30 cellular contexts compared by ENCODE assay signal in the genomic region with DNA sequence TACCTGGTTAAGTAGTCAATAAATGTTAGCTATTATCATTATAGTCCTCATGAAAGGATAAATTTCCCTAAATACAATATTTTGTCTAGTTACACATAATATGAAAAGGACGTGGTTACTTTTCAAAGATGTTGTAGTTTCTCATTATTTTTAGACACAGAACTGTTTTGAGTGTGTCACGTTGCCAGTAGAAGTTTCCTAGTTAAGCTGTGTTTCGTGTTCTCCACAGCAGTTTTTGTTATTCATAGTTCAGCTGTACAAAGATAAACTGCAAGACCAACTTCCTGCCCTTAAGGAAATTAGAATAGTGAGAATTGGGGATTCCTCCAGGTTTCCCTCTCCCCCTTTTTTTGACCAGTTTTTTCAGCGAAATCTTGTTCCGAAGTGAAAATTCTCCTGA.
A peak's percentile ranks its signal among the peaks of the same experiment; 100 is the strongest.
DNase-seq lines count a peak whose midpoint lies in the region; ATAC-seq and TF ChIP-seq lines count a peak whose summit lies in the region.
"Had no signal": no experiment of that assay in that cellular context is flagged by ENCODE, and none has a peak within 500 bp of the region (broad histone marks: within the 10 kb centered on the region; RNA-seq: fewer than 3 reads in every experiment).

No MANE protein-coding gene starts in this region.

- WGBS in right cardiac atrium = 24% methylated on average over 5 of the region's 5 CpGs

- DNase-seq in right cardiac atrium (no peak), Right ventricle myocardium superior (no peak), ascending aorta (ENCODE audit: low spot score in 2 of 2) (no peak), occipital lobe (lab: John Stamatoyannopoulos, UW) (no peak), NCI-H2227 (lab: John Stamatoyannopoulos, UW; ENCODE audit: unreplicated experiment) (no peak), MM.1S (no peak)
- DNase-seq in effector CD4-positive, alpha-beta T cell = no peak
- DNase-seq: activated CD4-positive, alpha-beta memory T cell treated with anti-CD3 and anti-CD28 coated beads, Interleukin-2, amount 10 ng/mL, durations not matched to agents 7 days and 5 days; activated CD8-positive, alpha-beta memory T cell treated with anti-CD3 and anti-CD28 coated beads, Interleukin-2, amount 50 U/mL, for 4 hours; activated naive CD4-positive, alpha-beta T cell treated with anti-CD3 and anti-CD28 coated beads, Interleukin-2, amount 10 ng/mL, durations not matched to agents 7 days and 5 days; Calu3; DMS79 treated with DMSO at 0.1 percent for 48 hours; effector CD8-positive, alpha-beta T cell; GF-D8; immature natural killer cell; mesenchymal stem cell; NCI-H1417 treated with DMSO at 0.1 percent for 48 hours; NCI-H2081; NCI-H226; NCI-H69; PC-9; stimulated activated CD4-positive, alpha-beta T cell treated with anti-CD3 and anti-CD28 coated beads, Interleukin-1b, Interleukin-23, amount 100 ng/mL, for 48 hours; stimulated activated naive CD4-positive, alpha-beta T cell treated with Interleukin-2 at 50 U/mL for 16 hours; T-helper 17 cell had no signal

- H3K36me3 ChIP-seq in ascending aorta = peaks cover 2 to 17% of the 10 kb centered on the region in 2 donors
- no peaks in the 10 kb centered on the region for H3K36me3 ChIP-seq in MM.1S (replicated peaks; ENCODE audit: insufficient read depth, low read length)

- H3K4me3 ChIP-seq in right cardiac atrium (ENCODE audit: low read length) (no peak overlapping the region), ascending aorta (peak overlapping the region in 1 of 2 donors; percentile 39), MM.1S (ENCODE audit: low read length) (no peak overlapping the region)
- H3K4me3 ChIP-seq: A549, PC-9 had no signal

- H3K9me2 ChIP-seq in MM.1S (replicated peaks; ENCODE audit: insufficient read depth, low read length) = no peaks in the 10 kb centered on the region

- H3K79me2 ChIP-seq in MM.1S (ENCODE audit: low read length) = no peaks in the 10 kb centered on the region
- H3K79me2 ChIP-seq: parathyroid adenoma had no signal

- H3K27me3 ChIP-seq in right cardiac atrium (ENCODE audit: control insufficient read depth, insufficient read depth) (no peaks in the 10 kb centered on the region), ascending aorta (no peaks in the 10 kb centered on the region), MM.1S (replicated peaks; ENCODE audit: insufficient read depth, low read length) (no peaks in the 10 kb centered on the region)

- H2AFZ ChIP-seq in MM.1S (ENCODE audit: low read length) = no peak overlapping the region
- H2AFZ ChIP-seq: parathyroid adenoma, PC-9 had no signal

- H3K4me1 ChIP-seq in right cardiac atrium (ENCODE audit: control insufficient read depth, insufficient read depth, low read length) (peaks cover 4% of the 10 kb centered on the region), ascending aorta (peaks cover 3 to 12% of the 10 kb centered on the region in 2 donors), MM.1S (ENCODE audit: low read length) (no peaks in the 10 kb centered on the region)
- H3K4me1 ChIP-seq: A549, parathyroid adenoma had no signal

- TF ChIP-seq CTCF in ascending aorta (IDR thresholded peaks at IDR 0.05) (no peak), MM.1S (IDR thresholded peaks at IDR 0.05; ENCODE audit: low read length) (no peak)

- H3K4me2 ChIP-seq in MM.1S (ENCODE audit: low read depth, low read length) = no peak overlapping the region
- H3K4me2 ChIP-seq: A549, PC-9 had no signal

- intact Hi-C loops in right cardiac atrium (cut with DNase I) (no loop called here), Right ventricle myocardium superior (cut with DNase I) (no loop called here), ascending aorta (cut with DNase I) (no loop called here)

- H3K9me3 ChIP-seq in right cardiac atrium (ENCODE audit: control insufficient read depth, low read length) (no peaks in the 10 kb centered on the region), ascending aorta (no peaks in the 10 kb centered on the region), MM.1S (replicated peaks; ENCODE audit: insufficient read depth, low read length) (no peaks in the 10 kb centered on the region)
- H3K9me3 ChIP-seq: A549 had no signal

- H3K9ac ChIP-seq in MM.1S (ENCODE audit: low read length) = no peak overlapping the region
- H3K9ac ChIP-seq: parathyroid adenoma had no signal

- no peak for ATAC-seq in right cardiac atrium
- no peak for ATAC-seq in Right ventricle myocardium superior (ENCODE audit: poor library complexity)
- ATAC-seq in HG02885 (IDR thresholded peaks at IDR 0.05; ENCODE audit: poor library complexity, unreplicated experiment) = peak; percentile 57
- ATAC-seq: A549, HepG2, SK-N-SH treated with all-trans-retinoic acid at 6 μM for 48 hours, T-helper 17 cell had no signal

- no peaks in the 10 kb centered on the region for H4K20me1 ChIP-seq in MM.1S (ENCODE audit: insufficient read depth, low read length)

- H3K27ac ChIP-seq in right cardiac atrium (ENCODE audit: low read length) = peak overlapping the region; percentile 27
- peak overlapping the region; percentile 66 to 77 for H3K27ac ChIP-seq in ascending aorta
- no peak overlapping the region for H3K27ac ChIP-seq in MM.1S (ENCODE audit: low read length)
- H3K27ac ChIP-seq: A549, epithelial cell of prostate, parathyroid adenoma, PC-9 had no signal

- H3F3A ChIP-seq in MM.1S (ENCODE audit: insufficient read depth, low read length) = no peaks in the 10 kb centered on the region
